In the genomic region with DNA sequence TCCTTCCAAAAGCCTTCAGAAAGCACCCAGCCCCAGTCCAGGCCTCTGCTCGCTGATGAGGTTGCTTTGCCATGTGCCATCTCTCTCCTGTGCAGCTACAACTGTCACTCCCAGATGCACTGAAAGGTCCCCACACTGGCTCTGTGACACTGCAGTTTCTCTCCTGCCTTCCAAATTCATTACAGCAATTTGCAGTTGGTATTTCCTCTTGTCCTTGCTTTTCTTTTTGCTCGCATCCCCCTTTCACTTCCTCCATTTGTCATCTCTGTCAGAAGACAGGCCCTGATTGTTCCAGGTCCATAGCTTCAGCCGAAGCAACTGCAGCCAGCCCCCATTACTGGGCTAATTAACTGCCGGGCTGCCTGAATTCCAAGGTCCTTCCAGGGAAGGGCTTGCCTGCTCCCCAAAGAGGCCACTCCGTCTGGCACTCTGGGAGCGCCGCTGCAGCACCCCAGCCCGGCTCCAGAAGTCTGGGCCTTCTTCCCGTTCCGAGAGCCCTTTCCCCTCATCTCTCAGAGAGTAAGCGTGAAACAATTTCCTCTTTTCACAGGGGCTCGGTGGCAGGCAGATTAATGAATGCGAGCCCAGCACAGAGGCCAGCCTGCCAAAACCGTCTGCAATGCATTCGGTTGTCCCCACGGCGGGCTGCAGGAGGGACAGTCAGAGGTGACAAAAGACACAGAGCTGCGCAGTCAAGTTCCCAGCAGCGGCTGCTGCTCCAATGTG, we compare ENCODE assay signal across 12 cellular contexts.
DNase-seq lines count a peak whose midpoint lies in the region; ATAC-seq and TF ChIP-seq lines count a peak whose summit lies in the region.
"Had no signal": no experiment of that assay in that cellular context is flagged by ENCODE, and none has a peak within 500 bp of the region (broad histone marks: within the 10 kb centered on the region; RNA-seq: fewer than 3 reads in every experiment).

No MANE protein-coding gene starts in this region.

- H4K20me1 ChIP-seq in neural progenitor cell (ENCODE audit: low read depth): no peaks in the 10 kb centered on the region
- H4K20me1 ChIP-seq in PC-9 (ENCODE audit: insufficient read depth): no peaks in the 10 kb centered on the region

- POLR2A ChIA-PET in PC-9 (lab: Charles Lee; ENCODE audit: unreplicated experiment): no interaction called here

- peaks cover 12% of the 10 kb centered on the region for H3F3A ChIP-seq in neural progenitor cell (ENCODE audit: low read depth)
- no peaks in the 10 kb centered on the region for H3F3A ChIP-seq in PC-9 (ENCODE audit: insufficient read depth, low read depth)

- ATAC-seq in gastroesophageal sphincter (peak; percentile 42), GM18907 (IDR thresholded peaks at IDR 0.05; ENCODE audit: unreplicated experiment) (no peak)

- H3K27ac Mint-ChIP-seq in neural progenitor cell: peak overlapping the region; percentile 98

- TF ChIP-seq EP300 in gastroesophageal sphincter (IDR thresholded peaks at IDR 0.05): no peak

- CTCF ChIA-PET in PC-9 (lab: Charles Lee): no interaction called here

- DNase-seq in AG10803 (ENCODE audit: low read depth) (peak; percentile 24), SIG-M5 treated with dmso at 0.1 percent for 504 hours (lab: John Stamatoyannopoulos, UW; ENCODE audit: unreplicated experiment) (peak; percentile 90), neural progenitor cell (ENCODE audit: low spot score) (peak; percentile 47), NK-92 (lab: John Stamatoyannopoulos, UW; ENCODE audit: unreplicated experiment) (no peak), PC-9 (no peak), COR-L47 (lab: John Stamatoyannopoulos, UW) (no peak)
- DNase-seq: activated CD8-positive, alpha-beta memory T cell treated with anti-CD3 and anti-CD28 coated beads, Interleukin-2, amount 50 U/mL, for 4 hours; stimulated activated CD8-positive, alpha-beta memory T cell treated with anti-CD3 and anti-CD28 coated beads, Interleukin-4, amount 100 ng/mL, for 48 hours had no signal

- H3K4me3 ChIP-seq in AG10803 (ENCODE audit: low read length) (no peak overlapping the region), gastroesophageal sphincter (no peak overlapping the region), neural progenitor cell (no peak overlapping the region), PC-9 (no peak overlapping the region)

- H3K27ac ChIP-seq in gastroesophageal sphincter (peak overlapping the region in 3 of 4 donors; percentile 58 to 71 (median 60)), neural progenitor cell (no peak overlapping the region), PC-9 (no peak overlapping the region)
- H3K27ac ChIP-seq: KMS-11, RWPE1 had no signal

- H3K9me3 ChIP-seq in gastroesophageal sphincter: peaks cover 0 to 20% (median 0%) of the 10 kb centered on the region in 3 donors
- H3K9me3 ChIP-seq in neural progenitor cell (ENCODE audit: low read depth): no peaks in the 10 kb centered on the region
- no peaks in the 10 kb centered on the region for H3K9me3 ChIP-seq in PC-9 (ENCODE audit: insufficient read depth, low read depth)

- WGBS in gastroesophageal sphincter (ENCODE audit: low coverage in 1 of 2), 2 donors: 18 to 26% methylated on average over 3 to 6 of the region's 19 CpGs

- peak overlapping the region; percentile 54 for H3K4me2 ChIP-seq in neural progenitor cell
- no peak overlapping the region for H3K4me2 ChIP-seq in PC-9
- H3K4me2 ChIP-seq: KMS-11 had no signal

- peaks cover 0 to 18% (median 5%) of the 10 kb centered on the region in 3 donors for H3K4me1 ChIP-seq in gastroesophageal sphincter
- peaks cover 20% of the 10 kb centered on the region for H3K4me1 ChIP-seq in neural progenitor cell
- H3K4me1 ChIP-seq in PC-9 (replicated peaks; ENCODE audit: insufficient read depth): no peaks in the 10 kb centered on the region

- no TSS peak for BruUV-seq in PC-9 (replicated peaks; lab: Mats Ljungman, UMichigan)

- H3K36me3 Mint-ChIP-seq in neural progenitor cell: peaks cover 1% of the 10 kb centered on the region

- H3K36me3 ChIP-seq in gastroesophageal sphincter: no peaks in the 10 kb centered on the region
- H3K36me3 ChIP-seq in neural progenitor cell: no peaks in the 10 kb centered on the region
- H3K36me3 ChIP-seq in PC-9 (ENCODE audit: low read depth): no peaks in the 10 kb centered on the region

- H3K9ac ChIP-seq in neural progenitor cell: no peak overlapping the region
- H3K9ac ChIP-seq: KMS-11 had no signal

- TF ChIP-seq POLR2A in gastroesophageal sphincter (IDR thresholded peaks at IDR 0.05): no peak

- H3K9me3 Mint-ChIP-seq in neural progenitor cell: peaks cover 37% of the 10 kb centered on the region

- peaks cover 28% of the 10 kb centered on the region for H3K4me1 Mint-ChIP-seq in neural progenitor cell

- H3K79me2 ChIP-seq in neural progenitor cell (ENCODE audit: low read depth) (no peaks in the 10 kb centered on the region), PC-9 (ENCODE audit: low read depth) (no peaks in the 10 kb centered on the region)

- H2AFZ ChIP-seq in neural progenitor cell (replicated peaks) (no peak overlapping the region), PC-9 (no peak overlapping the region)

- no peak for TF ChIP-seq CTCF in AG10803 (conservative IDR thresholded peaks at IDR 0.05; ENCODE audit: low read length)
- no peak for TF ChIP-seq CTCF in gastroesophageal sphincter (IDR thresholded peaks at IDR 0.05)
- no peak for TF ChIP-seq CTCF in neural progenitor cell (IDR thresholded peaks at IDR 0.05)
- TF ChIP-seq CTCF in PC-9 (conservative IDR thresholded peaks at IDR 0.05): no peak

- H3K4me3 Mint-ChIP-seq in neural progenitor cell: peak overlapping the region; percentile 28

- intact Hi-C loops in PC-9 (cut with micrococcal nuclease; ENCODE audit: unreplicated experiment): no loop called here

- H3K27me3 ChIP-seq in gastroesophageal sphincter: no peaks in the 10 kb centered on the region
- no peaks in the 10 kb centered on the region for H3K27me3 ChIP-seq in neural progenitor cell
- no peaks in the 10 kb centered on the region for H3K27me3 ChIP-seq in PC-9 (ENCODE audit: insufficient read depth, low read depth)

- H3K27me3 Mint-ChIP-seq in neural progenitor cell (ENCODE audit: insufficient read depth, low read depth): peaks cover 6% of the 10 kb centered on the region

- no peaks in the 10 kb centered on the region for H3K9me2 ChIP-seq in PC-9 (ENCODE audit: insufficient read depth)

Comparison
In these comparisons a context has a peak if more than half of its experiments do, and no peak if none do; other contexts are left out.
1. DNase-seq: peak in AG10803 (single experiment), SIG-M5 treated with dmso at 0.1 percent for 504 hours (single experiment) and neural progenitor cell (single experiment); none in NK-92 (single experiment), PC-9 (0 of 2) and COR-L47 (single experiment).
2. H3K27ac ChIP-seq: peak in gastroesophageal sphincter (3 of 4); none in neural progenitor cell (single experiment) and PC-9 (single experiment).